1 cellular context compared by ENCODE assay signal in genomic region chr13:109720758-109721184, GRCh38.
TF ChIP-seq lines count a peak whose summit lies in the region.

No MANE protein-coding gene starts in this region.

TF ChIP-seq in HepG2, 621 proteins besides CTCF, POLR2A, EP300 and RAD21 (continued from another document and continues in another):
- TF ChIP-seq SKIL (CRISPR knock-in tag; IDR thresholded peaks at IDR 0.05; ENCODE audit: borderline replicate concordance) (no peak), ZNF782 (CRISPR knock-in tag; IDR thresholded peaks at IDR 0.05; ENCODE audit: borderline replicate concordance) (no peak), ZEB1 (IDR thresholded peaks at IDR 0.05; ENCODE audit: insufficient replicate concordance, low read depth) (no peak), SMARCE1 (IDR thresholded peaks at IDR 0.05; ENCODE audit: borderline replicate concordance) (no peak), ZNF816 (CRISPR knock-in tag; IDR thresholded peaks at IDR 0.05; ENCODE audit: borderline replicate concordance) (0 out of 2 replicates have a peak, but pooled peaks have one; percentile 45), FOXP1 (IDR thresholded peaks at IDR 0.05) (no peak), FOXP1 (CRISPR knock-in tag; IDR thresholded peaks at IDR 0.05) (no peak; the same call in 1 of the 2 replicates), POGZ (CRISPR knock-in tag; IDR thresholded peaks at IDR 0.05) (no peak), TBX3 (IDR thresholded peaks at IDR 0.05; ENCODE audit: borderline replicate concordance) (no peak), ZNF567 (CRISPR knock-in tag; IDR thresholded peaks at IDR 0.05; ENCODE audit: borderline replicate concordance) (no peak), RARA (CRISPR knock-in tag; IDR thresholded peaks at IDR 0.05) (peak; percentile 52; the same call in 1 of the 2 replicates), ZNF720 (CRISPR knock-in tag; IDR thresholded peaks at IDR 0.05) (no peak), ZNF546 (CRISPR knock-in tag; conservative IDR thresholded peaks at IDR 0.05) (no peak), NCOR1 (IDR thresholded peaks at IDR 0.05; ENCODE audit: borderline replicate concordance, low read length) (peak; percentile 31; the same call in 1 of the 2 replicates), SOX6 (IDR thresholded peaks at IDR 0.05) (no peak), SOX6 (CRISPR knock-in tag; IDR thresholded peaks at IDR 0.05) (peak; percentile 62), NFIC (IDR thresholded peaks at IDR 0.05; ENCODE audit: low read length) (peak; percentile 48; the same call in 1 of the 2 replicates), RERE (CRISPR knock-in tag; IDR thresholded peaks at IDR 0.05; ENCODE audit: low read depth) (peak; percentile 61; the same call in 1 of the 2 replicates), REL (CRISPR knock-in tag; conservative IDR thresholded peaks at IDR 0.05) (no peak), FOSL1 (CRISPR knock-in tag; IDR thresholded peaks at IDR 0.05; ENCODE audit: borderline replicate concordance) (no peak), ZNF296 (CRISPR knock-in tag; conservative IDR thresholded peaks at IDR 0.05) (no peak), KDM4B (CRISPR knock-in tag; IDR thresholded peaks at IDR 0.05) (no peak), ELK4 (CRISPR knock-in tag; IDR thresholded peaks at IDR 0.05; ENCODE audit: borderline replicate concordance) (no peak), MAFK (conservative IDR thresholded peaks at IDR 0.05 in 1 of 2, IDR thresholded peaks at IDR 0.05 in 1 of 2; ENCODE audit: low read length in 2 of 2) (no peak), TFAP4 (IDR thresholded peaks at IDR 0.05; ENCODE audit: borderline replicate concordance, low read depth) (peak; percentile 40; the same call in 1 of the 2 replicates), ZMAT3 (CRISPR knock-in tag; conservative IDR thresholded peaks at IDR 0.05) (no peak), ONECUT2 (CRISPR knock-in tag; IDR thresholded peaks at IDR 0.05) (no peak), GTF2F1 (IDR thresholded peaks at IDR 0.05; ENCODE audit: low read length) (no peak), ZNF713 (CRISPR knock-in tag; IDR thresholded peaks at IDR 0.05) (no peak), PCBP1 (IDR thresholded peaks at IDR 0.05; ENCODE audit: borderline replicate concordance, low read depth, low read length) (no peak), PHF5A (CRISPR knock-in tag; IDR thresholded peaks at IDR 0.05; ENCODE audit: low read depth, unreplicated experiment) (no peak), NR2C2 (CRISPR knock-in tag; IDR thresholded peaks at IDR 0.05; ENCODE audit: borderline replicate concordance) (no peak), RFX1 (IDR thresholded peaks at IDR 0.05) (no peak), ARHGAP35 (CRISPR knock-in tag; IDR thresholded peaks at IDR 0.05; ENCODE audit: borderline replicate concordance) (no peak), SP5 (CRISPR knock-in tag; IDR thresholded peaks at IDR 0.05; ENCODE audit: borderline replicate concordance, low read depth) (no peak), MEIS1 (CRISPR knock-in tag; IDR thresholded peaks at IDR 0.05; ENCODE audit: borderline replicate concordance) (no peak), ZBTB7A (CRISPR knock-in tag; IDR thresholded peaks at IDR 0.05) (no peak), MTERF4 (CRISPR knock-in tag; IDR thresholded peaks at IDR 0.05) (no peak), JUND (CRISPR knock-in tag; IDR thresholded peaks at IDR 0.05) (no peak)
- TF ChIP-seq, protein P1, sequence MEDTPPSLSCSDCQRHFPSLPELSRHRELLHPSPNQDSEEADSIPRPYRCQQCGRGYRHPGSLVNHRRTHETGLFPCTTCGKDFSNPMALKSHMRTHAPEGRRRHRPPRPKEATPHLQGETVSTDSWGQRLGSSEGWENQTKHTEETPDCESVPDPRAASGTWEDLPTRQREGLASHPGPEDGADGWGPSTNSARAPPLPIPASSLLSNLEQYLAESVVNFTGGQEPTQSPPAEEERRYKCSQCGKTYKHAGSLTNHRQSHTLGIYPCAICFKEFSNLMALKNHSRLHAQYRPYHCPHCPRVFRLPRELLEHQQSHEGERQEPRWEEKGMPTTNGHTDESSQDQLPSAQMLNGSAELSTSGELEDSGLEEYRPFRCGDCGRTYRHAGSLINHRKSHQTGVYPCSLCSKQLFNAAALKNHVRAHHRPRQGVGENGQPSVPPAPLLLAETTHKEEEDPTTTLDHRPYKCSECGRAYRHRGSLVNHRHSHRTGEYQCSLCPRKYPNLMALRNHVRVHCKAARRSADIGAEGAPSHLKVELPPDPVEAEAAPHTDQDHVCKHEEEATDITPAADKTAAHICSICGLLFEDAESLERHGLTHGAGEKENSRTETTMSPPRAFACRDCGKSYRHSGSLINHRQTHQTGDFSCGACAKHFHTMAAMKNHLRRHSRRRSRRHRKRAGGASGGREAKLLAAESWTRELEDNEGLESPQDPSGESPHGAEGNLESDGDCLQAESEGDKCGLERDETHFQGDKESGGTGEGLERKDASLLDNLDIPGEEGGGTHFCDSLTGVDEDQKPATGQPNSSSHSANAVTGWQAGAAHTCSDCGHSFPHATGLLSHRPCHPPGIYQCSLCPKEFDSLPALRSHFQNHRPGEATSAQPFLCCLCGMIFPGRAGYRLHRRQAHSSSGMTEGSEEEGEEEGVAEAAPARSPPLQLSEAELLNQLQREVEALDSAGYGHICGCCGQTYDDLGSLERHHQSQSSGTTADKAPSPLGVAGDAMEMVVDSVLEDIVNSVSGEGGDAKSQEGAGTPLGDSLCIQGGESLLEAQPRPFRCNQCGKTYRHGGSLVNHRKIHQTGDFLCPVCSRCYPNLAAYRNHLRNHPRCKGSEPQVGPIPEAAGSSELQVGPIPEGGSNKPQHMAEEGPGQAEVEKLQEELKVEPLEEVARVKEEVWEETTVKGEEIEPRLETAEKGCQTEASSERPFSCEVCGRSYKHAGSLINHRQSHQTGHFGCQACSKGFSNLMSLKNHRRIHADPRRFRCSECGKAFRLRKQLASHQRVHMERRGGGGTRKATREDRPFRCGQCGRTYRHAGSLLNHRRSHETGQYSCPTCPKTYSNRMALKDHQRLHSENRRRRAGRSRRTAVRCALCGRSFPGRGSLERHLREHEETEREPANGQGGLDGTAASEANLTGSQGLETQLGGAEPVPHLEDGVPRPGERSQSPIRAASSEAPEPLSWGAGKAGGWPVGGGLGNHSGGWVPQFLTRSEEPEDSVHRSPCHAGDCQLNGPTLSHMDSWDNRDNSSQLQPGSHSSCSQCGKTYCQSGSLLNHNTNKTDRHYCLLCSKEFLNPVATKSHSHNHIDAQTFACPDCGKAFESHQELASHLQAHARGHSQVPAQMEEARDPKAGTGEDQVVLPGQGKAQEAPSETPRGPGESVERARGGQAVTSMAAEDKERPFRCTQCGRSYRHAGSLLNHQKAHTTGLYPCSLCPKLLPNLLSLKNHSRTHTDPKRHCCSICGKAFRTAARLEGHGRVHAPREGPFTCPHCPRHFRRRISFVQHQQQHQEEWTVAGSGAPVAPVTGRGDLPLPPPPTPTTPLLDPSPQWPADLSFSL (CRISPR knock-in tag; IDR thresholded peaks at IDR 0.05), result no peak
- TF ChIP-seq, protein P2, sequence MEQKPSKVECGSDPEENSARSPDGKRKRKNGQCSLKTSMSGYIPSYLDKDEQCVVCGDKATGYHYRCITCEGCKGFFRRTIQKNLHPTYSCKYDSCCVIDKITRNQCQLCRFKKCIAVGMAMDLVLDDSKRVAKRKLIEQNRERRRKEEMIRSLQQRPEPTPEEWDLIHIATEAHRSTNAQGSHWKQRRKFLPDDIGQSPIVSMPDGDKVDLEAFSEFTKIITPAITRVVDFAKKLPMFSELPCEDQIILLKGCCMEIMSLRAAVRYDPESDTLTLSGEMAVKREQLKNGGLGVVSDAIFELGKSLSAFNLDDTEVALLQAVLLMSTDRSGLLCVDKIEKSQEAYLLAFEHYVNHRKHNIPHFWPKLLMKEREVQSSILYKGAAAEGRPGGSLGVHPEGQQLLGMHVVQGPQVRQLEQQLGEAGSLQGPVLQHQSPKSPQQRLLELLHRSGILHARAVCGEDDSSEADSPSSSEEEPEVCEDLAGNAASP (CRISPR knock-in tag; IDR thresholded peaks at IDR 0.05; ENCODE audit: borderline replicate concordance), result peak; percentile 16; the same call in 1 of the 2 replicates
